ENCODE assay signal across 7 cellular contexts in genomic region chr1:212288614-212289013, GRCh38. TPM values are rescaled to one million over a fixed set of nuclear protein-coding genes. Genes with fewer than 3 reads are reported as not detected.
DNase-seq lines count a peak whose midpoint lies in the region; ATAC-seq and TF ChIP-seq lines count a peak whose summit lies in the region.

No MANE protein-coding gene starts in this region.

- peak overlapping the region; percentile 39; the same call in 1 of the 2 replicates for H3K9ac ChIP-seq in OCI-LY1 (ENCODE audit: low read length)
- H3K9ac ChIP-seq in endocrine pancreas (ENCODE audit: control insufficient read depth, insufficient read depth, low read length): no peak overlapping the region

- H3K27me3 ChIP-seq in OCI-LY1 (ENCODE audit: insufficient read depth, low read length): no peaks in the 10 kb centered on the region
- no peaks in the 10 kb centered on the region for H3K27me3 ChIP-seq in endocrine pancreas (ENCODE audit: control insufficient read depth, insufficient read depth, low read length)

- H3K4me2 ChIP-seq in OCI-LY1 (ENCODE audit: low read length): peak overlapping the region; percentile 64

- H3K4me3 ChIP-seq in OCI-LY1 (ENCODE audit: low read depth, low read length, poor library complexity, severe bottlenecking) (peak overlapping the region; percentile 82), endocrine pancreas (ENCODE audit: control insufficient read depth, insufficient read depth, low read length) (peak overlapping the region; percentile 94)

- H2AFZ ChIP-seq in OCI-LY1 (ENCODE audit: low read length): no peak overlapping the region

- H3F3A ChIP-seq in OCI-LY1 (ENCODE audit: insufficient read depth, low read length): no peaks in the 10 kb centered on the region

- no peaks in the 10 kb centered on the region for H3K9me2 ChIP-seq in OCI-LY1 (ENCODE audit: low read depth, low read length)

- peaks cover 67% of the 10 kb centered on the region for H3K4me1 ChIP-seq in OCI-LY1 (ENCODE audit: insufficient read depth, low read length, severe bottlenecking)
- peaks cover 12% of the 10 kb centered on the region for H3K4me1 ChIP-seq in endocrine pancreas (ENCODE audit: control insufficient read depth, insufficient read depth, low read length)

- no peak for TF ChIP-seq CTCF in OCI-LY1 (IDR thresholded peaks at IDR 0.05; ENCODE audit: low read length)

- H3K36me3 ChIP-seq in OCI-LY1 (ENCODE audit: insufficient read depth, low read length): peaks cover 4% of the 10 kb centered on the region; the same call in 1 of the 2 replicates
- H3K36me3 ChIP-seq in endocrine pancreas (ENCODE audit: control insufficient read depth, insufficient read depth, low read length): no peaks in the 10 kb centered on the region

- H3K9me3 ChIP-seq in OCI-LY1 (ENCODE audit: low read length) (no peaks in the 10 kb centered on the region), endocrine pancreas (ENCODE audit: control insufficient read depth, low read length) (no peaks in the 10 kb centered on the region)

- H3K79me2 ChIP-seq in OCI-LY1 (ENCODE audit: insufficient read depth, low read length): peaks cover 74% of the 10 kb centered on the region

- no peaks in the 10 kb centered on the region for H4K20me1 ChIP-seq in OCI-LY1 (ENCODE audit: insufficient read depth, low read length)

- H3K27ac ChIP-seq in OCI-LY1 (ENCODE audit: low read depth, low read length, poor library complexity, severe bottlenecking): no peak overlapping the region

- peak; percentile 40 for DNase-seq in H4 (ENCODE audit: low spot score)
- peak; percentile 57 for DNase-seq in renal cortical epithelial cell (ENCODE audit: low read depth)
- no peak for DNase-seq in cerebellar nuclear complex (lab: John Stamatoyannopoulos, UW)

- ATAC-seq in HG03135 (IDR thresholded peaks at IDR 0.05; ENCODE audit: unreplicated experiment) (no peak), HG03460 (IDR thresholded peaks at IDR 0.05; ENCODE audit: unreplicated experiment) (no peak)

RNA-seq across cellular contexts. Expression of gene PPP2R5A, which starts 3.4 kb away (rescaled TPM):
- 15.1 and 18.4 TPM in 2 replicates for total RNA-seq in H4 (2014; rRNA removed; shearing (Covaris generic))
- 38.9 and 41.7 TPM in 2 replicates for total RNA-seq in renal cortical epithelial cell

Comparison
In these comparisons a context has a peak if more than half of its experiments do, and no peak if none do; other contexts are left out.
1. DNase-seq: peak in H4 (single experiment) and renal cortical epithelial cell (single experiment); none in cerebellar nuclear complex (0 of 2).